ENCODE assay signal across 37 cellular contexts in the genomic region with DNA sequence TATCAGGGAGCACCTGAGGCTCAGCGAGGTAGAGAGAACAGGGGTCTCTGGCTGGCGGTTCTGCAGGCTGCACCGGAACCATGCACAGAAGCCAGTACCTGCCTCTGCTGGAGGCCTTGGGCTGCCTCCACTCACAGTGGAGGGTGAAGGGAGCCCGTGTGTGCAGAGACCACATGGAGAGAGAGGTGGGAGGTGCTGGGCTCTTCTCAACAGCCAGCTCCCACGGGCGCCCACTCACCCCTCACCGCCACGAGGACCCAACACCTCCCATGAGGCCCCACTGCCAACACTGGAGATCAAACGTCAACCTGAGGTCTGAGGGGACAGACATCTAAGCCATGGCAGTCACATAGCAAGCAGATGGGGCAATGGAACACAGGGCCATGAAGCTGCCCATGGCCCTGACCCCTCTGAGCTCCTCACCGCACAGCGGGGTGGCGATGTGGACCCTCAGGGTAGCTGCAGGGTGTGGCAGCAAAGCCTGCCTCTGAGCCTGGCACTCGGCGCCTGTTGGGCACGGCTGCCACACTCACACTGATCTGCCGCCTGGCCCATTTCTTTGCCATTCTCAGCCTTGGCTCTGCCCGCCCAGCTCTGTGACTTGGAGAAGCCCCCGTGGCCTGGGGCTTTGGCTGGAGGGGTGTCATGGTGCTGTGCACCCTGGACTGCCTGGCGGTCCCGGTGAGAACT. TPM values are rescaled to one million over a fixed set of nuclear protein-coding genes. Genes with fewer than 3 reads are reported as not detected.
"Had no signal": no experiment of that assay in that cellular context is flagged by ENCODE, and none has a peak within 500 bp of the region (broad histone marks: within the 10 kb centered on the region; RNA-seq: fewer than 3 reads in every experiment).

No MANE protein-coding gene starts in this region.

- DNase-seq: activated CD4-positive, alpha-beta T cell treated with anti-CD3 and anti-CD28 coated beads for 1 hour; activated CD4-positive, alpha-beta T cell treated with anti-CD3 and anti-CD28 coated beads for 48 hours; activated CD4-positive, alpha-beta T cell treated with anti-CD3 and anti-CD28 coated beads, Interleukin-2, amount 50 U/mL, for 4 hours; activated CD4-positive, CD25-positive, alpha-beta regulatory T cell; activated CD8-positive, alpha-beta T cell treated with anti-CD3 and anti-CD28 coated beads for 36 hours; activated gamma-delta T cell; activated naive CD4-positive, alpha-beta T cell treated with Interleukin-2 at 50 U/mL for 16 hours; activated naive CD8-positive, alpha-beta T cell treated with anti-CD3 and anti-CD28 coated beads, Interleukin-2, amount 10 ng/mL, durations not matched to agents 7 days and 5 days; activated T-cell treated with anti-CD3 and anti-CD28 coated beads, Interleukin-2, amount 50 U/mL, for 24 hours; amygdala; caudate nucleus; MM.1S; MV-4-11; NCI-H1092; NCI-H1436 treated with DMSO at 0.1 percent for 48 hours; NCI-H1694 treated with DMSO at 0.1 percent for 48 hours; NCI-H2029; NCI-H510A; NCI-H526; NCI-H748 treated with DMSO at 0.1 percent for 48 hours; NK-92 treated with Interleukin-12 subunit alpha and Interleukin-12 subunit beta, amount 100 ng/mL, for 24 hours; PC-3; Peyer's patch; SHP77; SJCRH30; T1000; WERI-Rb-1 had no signal

- H3K4me1 Mint-ChIP-seq: activated naive CD4-positive, alpha-beta T cell treated with anti-CD3 and anti-CD28 coated beads, Interleukin-2, amount 50 U/mL, for 24 hours; activated naive CD8-positive, alpha-beta T cell treated with anti-CD3 and anti-CD28 coated beads, Interleukin-2, amount 10 ng/mL, durations not matched to agents 7 days and 5 days had no signal

- H3K9ac ChIP-seq: KMS-11 had no signal

- H3K9me3 Mint-ChIP-seq: activated CD8-positive, alpha-beta T cell treated with anti-CD3 and anti-CD28 coated beads for 36 hours; activated naive CD4-positive, alpha-beta T cell treated with anti-CD3 and anti-CD28 coated beads, Interleukin-2, amount 50 U/mL, for 24 hours; activated naive CD8-positive, alpha-beta T cell treated with anti-CD3 and anti-CD28 coated beads, Interleukin-2, amount 10 ng/mL, durations not matched to agents 7 days and 5 days; activated T-cell treated with anti-CD3 and anti-CD28 coated beads, Interleukin-2, amount 50 U/mL, for 24 hours; activated T-helper 2 cell treated with anti-CD3 and anti-CD28 coated beads, Interferon-gamma antibody, Interleukin-2, Interleukin-4, amounts not matched to agents 10 μg/mL and 5 μg/mL and 100 μg/mL, durations not matched to agents 14 hours and 24 hours and 36 hours had no signal

- H3K4me2 ChIP-seq: KMS-11 had no signal

- H3K27me3 ChIP-seq: body of pancreas, Peyer's patch had no signal

- FAIRE-seq: astrocyte had no signal

- H3K36me3 ChIP-seq: breast epithelium, Peyer's patch, SJCRH30, WERI-Rb-1 had no signal

- H3K4me3 Mint-ChIP-seq: activated CD8-positive, alpha-beta T cell treated with anti-CD3 and anti-CD28 coated beads for 36 hours; activated naive CD4-positive, alpha-beta T cell treated with anti-CD3 and anti-CD28 coated beads, Interleukin-2, amount 50 U/mL, for 24 hours; activated naive CD8-positive, alpha-beta T cell treated with anti-CD3 and anti-CD28 coated beads, Interleukin-2, amount 10 ng/mL, durations not matched to agents 7 days and 5 days; activated T-cell treated with anti-CD3 and anti-CD28 coated beads, Interleukin-2, amount 50 U/mL, for 24 hours had no signal

- H3K4me3 ChIP-seq: body of pancreas, breast epithelium, Peyer's patch, SJCRH30, SK-N-MC had no signal

- ATAC-seq: activated CD8-positive, alpha-beta T cell treated with anti-CD3 and anti-CD28 coated beads for 36 hours; PC-3 had no signal

- H3K4me1 ChIP-seq: body of pancreas, breast epithelium, Peyer's patch had no signal

- H3K9me3 ChIP-seq: body of pancreas, breast epithelium, Peyer's patch, SJCRH30 had no signal

- H3K27ac Mint-ChIP-seq: activated CD8-positive, alpha-beta T cell treated with anti-CD3 and anti-CD28 coated beads for 36 hours; activated naive CD4-positive, alpha-beta T cell treated with anti-CD3 and anti-CD28 coated beads, Interleukin-2, amount 50 U/mL, for 24 hours; activated naive CD8-positive, alpha-beta T cell treated with anti-CD3 and anti-CD28 coated beads, Interleukin-2, amount 10 ng/mL, durations not matched to agents 7 days and 5 days; activated T-cell treated with anti-CD3 and anti-CD28 coated beads, Interleukin-2, amount 50 U/mL, for 24 hours; activated T-helper 2 cell treated with anti-CD3 and anti-CD28 coated beads, Interferon-gamma antibody, Interleukin-2, Interleukin-4, amounts not matched to agents 10 μg/mL and 5 μg/mL and 100 μg/mL, durations not matched to agents 14 hours and 24 hours and 36 hours had no signal

- H3K27ac ChIP-seq: body of pancreas, breast epithelium, KMS-11, Peyer's patch, RWPE1, SJCRH30, SK-N-MC, WERI-Rb-1 had no signal

- H3K36me3 Mint-ChIP-seq: activated naive CD4-positive, alpha-beta T cell treated with anti-CD3 and anti-CD28 coated beads, Interleukin-2, amount 50 U/mL, for 24 hours; activated naive CD8-positive, alpha-beta T cell treated with anti-CD3 and anti-CD28 coated beads, Interleukin-2, amount 10 ng/mL, durations not matched to agents 7 days and 5 days had no signal

RNA-seq across cellular contexts. Expression of a gene that starts 44.8 kb away (rescaled TPM):
- total RNA-seq: activated naive CD8-positive, alpha-beta T cell treated with anti-CD3 and anti-CD28 coated beads, Interleukin-2, amount 10 ng/mL, durations not matched to agents 7 days and 5 days; activated T-helper 2 cell treated with anti-CD3 and anti-CD28 coated beads, Interferon-gamma antibody, Interleukin-2, Interleukin-4, amounts not matched to agents 10 μg/mL and 5 μg/mL and 100 μg/mL, durations not matched to agents 14 hours and 24 hours and 36 hours; PC-3; T-helper 1 cell treated with Interleukin-12 subunit alpha and Interleukin-12 subunit beta and Interleukin-4 antibody, amounts not matched to agents 30 ng/mL and 1 ng/mL, for 36 hours; T-helper 2 cell treated with Interferon-gamma antibody and Interleukin-4, amounts not matched to agents 100 ng/mL and 5 ng/mL, for 36 hours had no signal
